15 cellular contexts compared by ENCODE assay signal in genomic region chr9:121141706-121142105, GRCh38. TPM values are rescaled to one million over a fixed set of nuclear protein-coding genes. Genes with fewer than 3 reads are reported as not detected.
DNase-seq lines count a peak whose midpoint lies in the region; ATAC-seq, FAIRE-seq and TF ChIP-seq lines count a peak whose summit lies in the region.
"Had no signal": no experiment of that assay in that cellular context is flagged by ENCODE, and none has a peak within 500 bp of the region (broad histone marks: within the 10 kb centered on the region; RNA-seq: fewer than 3 reads in every experiment).

No MANE protein-coding gene starts in this region.

- H3K27ac Mint-ChIP-seq in T-cell (peak overlapping the region; percentile 9 to 83), memory B cell (peak overlapping the region; percentile 39)

- H3K4me1 Mint-ChIP-seq in T-cell, result peaks cover 0 to 9% (median 9%) of the 10 kb centered on the region in 3 donors
- peaks cover 5% of the 10 kb centered on the region for H3K4me1 Mint-ChIP-seq in memory B cell
- H3K4me1 Mint-ChIP-seq: CD14-positive monocyte had no signal

- CTCF ChIA-PET in T-cell (lab: Charles Lee), result interaction anchor here in 1 of 2 donors (0.6 kb wide), 1 partner anchor 159 kb away, joined by 3 read pairs; no protein-coding TSS in a partner anchor

- no peak for ATAC-seq in T-cell (replicated peaks in 1 of 4)
- no peak for ATAC-seq in memory B cell (ENCODE audit: low read depth)
- ATAC-seq: HCT116 had no signal

- H3K4me3 Mint-ChIP-seq in T-cell (no peak overlapping the region), memory B cell (no peak overlapping the region)
- H3K4me3 Mint-ChIP-seq: CD14-positive monocyte; CD8-positive, alpha-beta memory T cell; IgD-negative memory B cell had no signal

- TF ChIP-seq POLR2A in GM12891 (IDR thresholded peaks at IDR 0.05; ENCODE audit: low read depth, low read length), result no peak

- H3K9me3 Mint-ChIP-seq in T-cell (no peaks in the 10 kb centered on the region), memory B cell (no peaks in the 10 kb centered on the region)
- H3K9me3 Mint-ChIP-seq: CD14-positive monocyte; CD8-positive, alpha-beta memory T cell; IgD-negative memory B cell had no signal

- H3K36me3 Mint-ChIP-seq in T-cell (peaks cover 79% of the 10 kb centered on the region), memory B cell (peaks cover 51% of the 10 kb centered on the region)

- POLR2A ChIA-PET in T-cell (lab: Charles Lee), result no interaction called here

- peak; percentile 38 for FAIRE-seq in GM12891 (lab: Jason Lieb, UNC)
- FAIRE-seq: G401.6, GM12892 had no signal

- DNase-seq in GM12891 (ENCODE audit: insufficient read length, low spot score) (no peak), T-cell (no peak), memory B cell (ENCODE audit: low spot score in 2 of 2) (no peak), COR-L47 (lab: John Stamatoyannopoulos, UW) (no peak), anterior cingulate cortex (lab: John Stamatoyannopoulos, UW) (no peak), NCI-H2029 treated with DMSO at 0.1 percent for 48 hours (lab: John Stamatoyannopoulos, UW) (no peak)
- no peak for DNase-seq in activated T-cell treated with anti-CD3 and anti-CD28 coated beads, Interleukin-2, amount 50 U/mL, for 1 hour
- DNase-seq: CD8-positive, alpha-beta memory T cell; DMS53; KG1 had no signal

- H3K27me3 Mint-ChIP-seq in T-cell, result no peaks in the 10 kb centered on the region
- H3K27me3 Mint-ChIP-seq in memory B cell, result no peaks in the 10 kb centered on the region
- H3K27me3 Mint-ChIP-seq: CD8-positive, alpha-beta memory T cell; IgD-negative memory B cell had no signal

TF ChIP-seq in GM12891, 5 proteins besides CTCF, POLR2A, EP300 and RAD21:
- TF ChIP-seq POU2F2 (IDR thresholded peaks at IDR 0.05; ENCODE audit: low read depth, low read length) (no peak), TAF1 (IDR thresholded peaks at IDR 0.05; ENCODE audit: low read depth, low read length) (no peak), POLR2AphosphoS5 (IDR thresholded peaks at IDR 0.05; ENCODE audit: low read depth, low read length) (no peak), PAX5 (IDR thresholded peaks at IDR 0.05; ENCODE audit: insufficient read depth, low read length, severe bottlenecking) (no peak), SPI1 (IDR thresholded peaks at IDR 0.05; ENCODE audit: low read depth, low read length) (no peak)

RNA-seq across cellular contexts. Expression of gene RAB14, which starts 60.0 kb away (rescaled TPM):
- 16.6 TPM for polyA plus RNA-seq in GM12891 (2012; ENCODE audit: low read depth, missing spikeins)
- 10 to 100 TPM; 42.4 to 56.6 (median 50.5) TPM for total RNA-seq in T-cell
